Comparison of ENCODE assay signal across 16 cellular contexts in genomic region chr4:147360301-147360700, GRCh38.
DNase-seq lines count a peak whose midpoint lies in the region; ATAC-seq and TF ChIP-seq lines count a peak whose summit lies in the region.
"Had no signal": no experiment of that assay in that cellular context is flagged by ENCODE, and none has a peak within 500 bp of the region (broad histone marks: within the 10 kb centered on the region; RNA-seq: fewer than 3 reads in every experiment).

No MANE protein-coding gene starts in this region.

- no peak overlapping the region for H2AFZ ChIP-seq in ACC112 (ENCODE audit: low read length, unreplicated experiment)
- H2AFZ ChIP-seq in PC-3 (ENCODE audit: low read length) = no peak overlapping the region
- H2AFZ ChIP-seq: parathyroid adenoma had no signal

- no peaks in the 10 kb centered on the region for H4K20me1 ChIP-seq in PC-3 (ENCODE audit: low read length)

- peaks cover 51% of the 10 kb centered on the region for H3K4me1 ChIP-seq in ACC112 (ENCODE audit: control insufficient read depth, insufficient read depth, low read length, unreplicated experiment)
- H3K4me1 ChIP-seq in PC-3 (ENCODE audit: insufficient read depth, low read length) = peaks cover 57% of the 10 kb centered on the region
- peaks cover 0 to 7% of the 10 kb centered on the region in 2 donors for H3K4me1 ChIP-seq in adrenal gland (replicated peaks in 1 of 2)
- H3K4me1 ChIP-seq: gastrocnemius medialis, parathyroid adenoma had no signal

- no peak for ATAC-seq in PC-3
- ATAC-seq: gastrocnemius medialis, WTC11 had no signal

- H3K27ac ChIP-seq in ACC112 (ENCODE audit: low read depth, low read length) (peak overlapping the region; percentile 75), PC-3 (ENCODE audit: low read length) (no peak overlapping the region; the same call in 1 of the 2 replicates), adrenal gland (peak overlapping the region in 1 of 5 donors; percentile 30)
- H3K27ac ChIP-seq: cardiac muscle cell, parathyroid adenoma had no signal

- H3K4me3 Mint-ChIP-seq in neural crest cell = no peak overlapping the region
- H3K4me3 Mint-ChIP-seq in activated T-helper 1 cell treated with anti-CD3 and anti-CD28 coated beads, Interleukin-12 subunit alpha, Interleukin-12 subunit beta, Interleukin-2, Interleukin-4 antibody, amounts not matched to agents 30 ng/mL and 10 ng/mL and 1 ng/mL, durations not matched to agents 14 hours and 24 hours and 36 hours = no peak overlapping the region
- H3K4me3 Mint-ChIP-seq in nephron progenitor cell = no peak overlapping the region
- H3K4me3 Mint-ChIP-seq: WTC11 had no signal

- BruUV-seq in PC-3 (replicated peaks; lab: Mats Ljungman, UMichigan) = no TSS peak

- peak; percentile 23 for DNase-seq in PC-3
- DNase-seq in epithelial cell of esophagus (ENCODE audit: low read depth) = peak; percentile 53
- no peak for DNase-seq in neural crest cell (ENCODE audit: low read depth, low spot score)
- DNase-seq in adrenal gland = no peak
- no peak for DNase-seq in NCI-H1436 (lab: John Stamatoyannopoulos, UW)
- DNase-seq in activated T-helper 1 cell treated with anti-CD3 and anti-CD28 coated beads, Interleukin-12 subunit alpha, Interleukin-12 subunit beta, Interleukin-2, Interleukin-4 antibody, amounts not matched to agents 30 ng/mL and 10 ng/mL and 1 ng/mL, durations not matched to agents 14 hours and 24 hours and 36 hours (ENCODE audit: low spot score) = no peak
- DNase-seq in nephron progenitor cell = no peak
- DNase-seq: DND-41, gastrocnemius medialis, NCI-H2227 treated with DMSO at 0.1 percent for 48 hours, SIG-M5 had no signal

- H3K36me3 ChIP-seq in ACC112 (ENCODE audit: insufficient read depth, low read length) (no peaks in the 10 kb centered on the region), PC-3 (ENCODE audit: low read depth, low read length) (no peaks in the 10 kb centered on the region), adrenal gland (replicated peaks in 1 of 2) (no peaks in the 10 kb centered on the region)
- H3K36me3 ChIP-seq: cardiac muscle cell, gastrocnemius medialis, tibial nerve had no signal

- H3K4me1 Mint-ChIP-seq in neural crest cell (peaks cover 33% of the 10 kb centered on the region), nephron progenitor cell (peaks cover 19% of the 10 kb centered on the region)
- H3K4me1 Mint-ChIP-seq in activated T-helper 1 cell treated with anti-CD3 and anti-CD28 coated beads, Interleukin-12 subunit alpha, Interleukin-12 subunit beta, Interleukin-2, Interleukin-4 antibody, amounts not matched to agents 30 ng/mL and 10 ng/mL and 1 ng/mL, durations not matched to agents 14 hours and 24 hours and 36 hours (ENCODE audit: low read depth) = no peaks in the 10 kb centered on the region
- H3K4me1 Mint-ChIP-seq: WTC11 had no signal

- no peak for TF ChIP-seq CTCF in PC-3 (conservative IDR thresholded peaks at IDR 0.05; ENCODE audit: low read depth, low read length)
- no peak for TF ChIP-seq CTCF in epithelial cell of esophagus (IDR thresholded peaks at IDR 0.05; ENCODE audit: insufficient read depth, low read depth, low read length, missing control alignments)
- no peak for TF ChIP-seq CTCF in neural crest cell (conservative IDR thresholded peaks at IDR 0.05)
- TF ChIP-seq CTCF in adrenal gland (IDR thresholded peaks at IDR 0.05) = no peak
- no peak for TF ChIP-seq CTCF in nephron progenitor cell (IDR thresholded peaks at IDR 0.05)

- no peaks in the 10 kb centered on the region for H3K27me3 ChIP-seq in ACC112 (ENCODE audit: insufficient read depth, low read length)
- H3K27me3 ChIP-seq in PC-3 (ENCODE audit: low read length) = no peaks in the 10 kb centered on the region
- no peaks in the 10 kb centered on the region for H3K27me3 ChIP-seq in adrenal gland
- H3K27me3 ChIP-seq: cardiac muscle cell, gastrocnemius medialis, tibial nerve had no signal

- H3K36me3 Mint-ChIP-seq in neural crest cell (ENCODE audit: low read depth) = no peaks in the 10 kb centered on the region
- H3K36me3 Mint-ChIP-seq in activated T-helper 1 cell treated with anti-CD3 and anti-CD28 coated beads, Interleukin-12 subunit alpha, Interleukin-12 subunit beta, Interleukin-2, Interleukin-4 antibody, amounts not matched to agents 30 ng/mL and 10 ng/mL and 1 ng/mL, durations not matched to agents 14 hours and 24 hours and 36 hours (ENCODE audit: low read depth) = no peaks in the 10 kb centered on the region
- peaks cover 6% of the 10 kb centered on the region for H3K36me3 Mint-ChIP-seq in nephron progenitor cell (ENCODE audit: low read depth)
- H3K36me3 Mint-ChIP-seq: WTC11 had no signal

- H3K9me3 ChIP-seq in PC-3 (ENCODE audit: low read length) (no peaks in the 10 kb centered on the region), adrenal gland (replicated peaks in 1 of 3) (no peaks in the 10 kb centered on the region)
- H3K9me3 ChIP-seq: gastrocnemius medialis, tibial nerve had no signal

- H3K4me3 ChIP-seq in ACC112 (ENCODE audit: low read depth, low read length) (no peak overlapping the region), PC-3 (ENCODE audit: low read length) (no peak overlapping the region), epithelial cell of esophagus (ENCODE audit: low read length) (no peak overlapping the region), adrenal gland (no peak overlapping the region)
- H3K4me3 ChIP-seq: cardiac muscle cell, gastrocnemius medialis, tibial nerve had no signal

- no peak for TF ChIP-seq POLR2A in adrenal gland (IDR thresholded peaks at IDR 0.05)

- H3K9me3 Mint-ChIP-seq in neural crest cell (no peaks in the 10 kb centered on the region), nephron progenitor cell (peaks cover 24% of the 10 kb centered on the region)
- no peaks in the 10 kb centered on the region for H3K9me3 Mint-ChIP-seq in activated T-helper 1 cell treated with anti-CD3 and anti-CD28 coated beads, Interleukin-12 subunit alpha, Interleukin-12 subunit beta, Interleukin-2, Interleukin-4 antibody, amounts not matched to agents 30 ng/mL and 10 ng/mL and 1 ng/mL, durations not matched to agents 14 hours and 24 hours and 36 hours

- no peaks in the 10 kb centered on the region for H3K9me2 ChIP-seq in PC-3 (replicated peaks; ENCODE audit: low read length)

- intact Hi-C loops in PC-3 (cut with micrococcal nuclease) = loop anchor here (5.0 kb wide), 1 partner anchor 217 kb away; no protein-coding TSS in a partner anchor
- intact Hi-C loops in adrenal gland (cut with DNase I) = no loop called here
- intact Hi-C loops in activated T-helper 1 cell treated with anti-CD3 and anti-CD28 coated beads, Interleukin-12 subunit alpha, Interleukin-12 subunit beta, Interleukin-2, Interleukin-4 antibody, amounts not matched to agents 30 ng/mL and 10 ng/mL and 1 ng/mL, durations not matched to agents 14 hours and 24 hours and 36 hours (cut with micrococcal nuclease) = no loop called here

- no peak overlapping the region for H3K4me2 ChIP-seq in PC-3 (ENCODE audit: low read length)

- CTCF ChIA-PET in PC-3 (lab: Charles Lee) = no interaction called here

- H3K27ac Mint-ChIP-seq in neural crest cell (ENCODE audit: unreplicated experiment) (peak overlapping the region; percentile 85), nephron progenitor cell (no peak overlapping the region)
- H3K27ac Mint-ChIP-seq in activated T-helper 1 cell treated with anti-CD3 and anti-CD28 coated beads, Interleukin-12 subunit alpha, Interleukin-12 subunit beta, Interleukin-2, Interleukin-4 antibody, amounts not matched to agents 30 ng/mL and 10 ng/mL and 1 ng/mL, durations not matched to agents 14 hours and 24 hours and 36 hours = no peak overlapping the region
- H3K27ac Mint-ChIP-seq: WTC11 had no signal

- POLR2A ChIA-PET in PC-3 (lab: Charles Lee; ENCODE audit: unreplicated experiment) = no interaction called here

- no peak overlapping the region for H3K9ac ChIP-seq in PC-3 (ENCODE audit: low read length)
- H3K9ac ChIP-seq: parathyroid adenoma had no signal

- WGBS in adrenal gland, 4 donors = 56 to 68% (median 61%) methylated on average over 3 of the region's 3 CpGs

- H3F3A ChIP-seq in PC-3 (ENCODE audit: low read length, unreplicated experiment) = no peaks in the 10 kb centered on the region

- no peaks in the 10 kb centered on the region for H3K79me2 ChIP-seq in ACC112 (ENCODE audit: control insufficient read depth, insufficient read depth, low read length, unreplicated experiment)
- no peaks in the 10 kb centered on the region for H3K79me2 ChIP-seq in PC-3 (ENCODE audit: low read length)
- H3K79me2 ChIP-seq: parathyroid adenoma had no signal

- no peaks in the 10 kb centered on the region for H3K27me3 Mint-ChIP-seq in neural crest cell (ENCODE audit: low read depth)
- H3K27me3 Mint-ChIP-seq in activated T-helper 1 cell treated with anti-CD3 and anti-CD28 coated beads, Interleukin-12 subunit alpha, Interleukin-12 subunit beta, Interleukin-2, Interleukin-4 antibody, amounts not matched to agents 30 ng/mL and 10 ng/mL and 1 ng/mL, durations not matched to agents 14 hours and 24 hours and 36 hours (ENCODE audit: insufficient read depth) = peaks cover 4% of the 10 kb centered on the region
- peaks cover 5% of the 10 kb centered on the region for H3K27me3 Mint-ChIP-seq in nephron progenitor cell (ENCODE audit: low read depth, poor library complexity)

Comparison
In these comparisons a context has a peak if more than half of its experiments do, and no peak if none do; other contexts are left out.
1. DNase-seq: peak in PC-3 (single experiment) and epithelial cell of esophagus (single experiment); none in neural crest cell (single experiment), adrenal gland (0 of 7), NCI-H1436 (single experiment), activated T-helper 1 cell treated with anti-CD3 and anti-CD28 coated beads, Interleukin-12 subunit alpha, Interleukin-12 subunit beta, Interleukin-2, Interleukin-4 antibody, amounts not matched to agents 30 ng/mL and 10 ng/mL and 1 ng/mL, durations not matched to agents 14 hours and 24 hours and 36 hours (single experiment) and nephron progenitor cell (single experiment).